In genomic region chr15:91116379-91117067, GRCh38 we compare ENCODE assay signal across 8 cellular contexts. TPM values are rescaled to one million over a fixed set of nuclear protein-coding genes. Genes with fewer than 3 reads are reported as not detected.
DNase-seq lines count a peak whose midpoint lies in the region; ATAC-seq and TF ChIP-seq lines count a peak whose summit lies in the region.

No MANE protein-coding gene starts in this region.

- WGBS in stomach, 5 donors: 29 to 39% (median 36%) methylated on average over 7 of the region's 7 CpGs

- no peak for TF ChIP-seq EP300 in stomach (IDR thresholded peaks at IDR 0.05)

- H3K27me3 ChIP-seq in lower lobe of right lung (ENCODE audit: low read depth) (peaks cover 4% of the 10 kb centered on the region), stomach (peaks cover 0 to 66% (median 0%) of the 10 kb centered on the region in 3 donors), HAP-1 (ENCODE audit: low read depth) (peaks cover 3% of the 10 kb centered on the region)

- no peak overlapping the region for H3K27ac ChIP-seq in lower lobe of right lung
- H3K27ac ChIP-seq in stomach: no peak overlapping the region

- intact Hi-C loops in lower lobe of right lung (cut with DNase I) (no loop called here), stomach (cut with DNase I; ENCODE audit: low total_unique reads) (no loop called here)

- ATAC-seq in GM18873 (IDR thresholded peaks at IDR 0.05; ENCODE audit: low FRiP score, unreplicated experiment) (peak; percentile 91), HG02870 (IDR thresholded peaks at IDR 0.05; ENCODE audit: unreplicated experiment) (peak; percentile 94), lower lobe of right lung (peak; percentile 51 to 59)

- DNase-seq in NCI-H526 (lab: John Stamatoyannopoulos, UW): peak; percentile 95 to 96
- no peak for DNase-seq in lower lobe of right lung
- no peak for DNase-seq in stomach
- no peak for DNase-seq in NCI-H1694 treated with DMSO at 0.1 percent for 48 hours (lab: John Stamatoyannopoulos, UW)
- DNase-seq in HAP-1 (ENCODE audit: low spot score in 2 of 2): no peak
- no peak for DNase-seq in activated T-cell treated with anti-CD3 and anti-CD28 coated beads for 4 hours

- no peak for TF ChIP-seq CTCF in lower lobe of right lung (IDR thresholded peaks at IDR 0.05)
- no peak for TF ChIP-seq CTCF in stomach (IDR thresholded peaks at IDR 0.05)

- H3K4me1 ChIP-seq in lower lobe of right lung: peaks cover 9% of the 10 kb centered on the region
- peaks cover 0 to 6% (median 0%) of the 10 kb centered on the region in 4 donors for H3K4me1 ChIP-seq in stomach
- H3K4me1 ChIP-seq in HAP-1: no peaks in the 10 kb centered on the region

- in situ Hi-C loops in HAP-1 (cut with MboI; ENCODE audit: low sequenced_read_pairs): no loop called here

- TF ChIP-seq POLR2A in stomach (IDR thresholded peaks at IDR 0.05): no peak

- no peak overlapping the region for H3K4me3 ChIP-seq in lower lobe of right lung
- H3K4me3 ChIP-seq in stomach: no peak overlapping the region
- H3K4me3 ChIP-seq in HAP-1: no peak overlapping the region

- H3K9me3 ChIP-seq in lower lobe of right lung (no peaks in the 10 kb centered on the region), stomach (no peaks in the 10 kb centered on the region), HAP-1 (no peaks in the 10 kb centered on the region)

- H3K36me3 ChIP-seq in lower lobe of right lung (no peaks in the 10 kb centered on the region), stomach (no peaks in the 10 kb centered on the region), HAP-1 (replicated peaks) (no peaks in the 10 kb centered on the region)

RNA-seq across cellular contexts. Expression of gene SV2B, which starts 16.5 kb away (rescaled TPM):
- total RNA-seq in lower lobe of right lung (1.2 TPM), stomach (1 to 10 TPM in 1 of 5 donors, under 1 TPM in 2, not detected in 2; 0.14 to 1.7 (median 0.45) TPM)
- under 1 TPM in 2 of 3 donors, not detected in 1; 0.06 to 0.23 TPM for polyA plus RNA-seq in stomach

Comparison
In these comparisons a context has a peak if more than half of its experiments do, and no peak if none do; other contexts are left out.
1. DNase-seq: peak in NCI-H526 (2 of 2); none in lower lobe of right lung (single experiment), stomach (single experiment), NCI-H1694 treated with DMSO at 0.1 percent for 48 hours (single experiment), HAP-1 (0 of 2) and activated T-cell treated with anti-CD3 and anti-CD28 coated beads for 4 hours (single experiment).
2. Peak in every context shown above with its lines, with median percentiles within 50 percentile points of each other: ATAC-seq.